In genomic region chr11:46565248-46565835, GRCh38 we compare ENCODE assay signal across 20 cellular contexts.
"Had no signal": no experiment of that assay in that cellular context is flagged by ENCODE, and none has a peak within 500 bp of the region (broad histone marks: within the 10 kb centered on the region; RNA-seq: fewer than 3 reads in every experiment).

No MANE protein-coding gene starts in this region.

- H3K9me3 ChIP-seq: heart left ventricle, left ventricle myocardium inferior, pancreas, stomach, thoracic aorta, transverse colon had no signal

- FAIRE-seq: frontal cortex, islet of Langerhans, pancreas, small intestine had no signal

- H3K36me3 ChIP-seq: heart left ventricle, left ventricle myocardium inferior, pancreas, stomach, thoracic aorta, transverse colon had no signal

- H3K27me3 ChIP-seq: heart left ventricle, pancreas, stomach, transverse colon had no signal

- DNase-seq: effector CD4-positive, alpha-beta T cell; endodermal cell; heart left ventricle; hippocampal formation; left ventricle myocardium inferior; naive B cell; occipital lobe; pancreas; right cardiac atrium; small intestine; stimulated activated CD4-positive, alpha-beta T cell treated with anti-CD3 and anti-CD28 coated beads, Interleukin-12 subunit alpha, Interleukin-12 subunit beta, amount 100 ng/mL, for 4 hours; stimulated activated naive CD4-positive, alpha-beta T cell; stomach; substantia nigra; transverse colon had no signal

- H3K4me3 ChIP-seq: coronary artery, heart left ventricle, left ventricle myocardium inferior, lung, pancreas, stomach, thoracic aorta, transverse colon had no signal

- ATAC-seq: heart left ventricle, right cardiac atrium had no signal

- H3K27ac ChIP-seq: coronary artery, heart left ventricle, left ventricle myocardium inferior, stomach, thoracic aorta, transverse colon had no signal
